ENCODE assay signal across 8 cellular contexts in the genomic region with DNA sequence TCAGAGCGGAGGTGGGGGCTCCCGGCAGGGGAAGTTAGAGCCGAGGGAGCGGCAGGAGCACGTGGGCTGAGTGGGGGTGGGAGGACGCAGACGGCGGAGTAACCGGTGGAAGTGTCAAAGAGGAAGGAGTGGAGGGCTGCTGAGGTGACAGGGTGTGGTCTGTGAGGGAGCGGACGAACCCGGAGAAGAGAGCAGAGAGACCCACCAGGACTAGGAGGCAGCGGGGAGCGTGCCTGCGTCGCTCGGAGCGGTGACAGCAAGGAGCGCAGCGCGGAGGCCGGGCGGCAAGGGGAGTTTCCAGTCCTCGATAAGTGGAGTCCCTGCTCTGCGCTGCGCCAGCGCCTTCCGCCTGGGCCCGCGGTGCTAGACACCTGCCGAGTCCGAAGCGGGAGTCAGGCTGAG.
DNase-seq lines count a peak whose midpoint lies in the region; ATAC-seq, FAIRE-seq and TF ChIP-seq lines count a peak whose summit lies in the region.

No MANE protein-coding gene starts in this region.

- H3K36me3 ChIP-seq in liver (ENCODE audit: control insufficient read depth in 4 of 4, insufficient read depth in 3 of 4, low read depth in 1 of 4, low read length in 3 of 4) (no peaks in the 10 kb centered on the region), HepG2 (replicated peaks in 1 of 2; ENCODE audit: control insufficient read depth in 1 of 2, insufficient read depth in 2 of 2, low read length in 2 of 2) (no peaks in the 10 kb centered on the region), SK-N-SH (replicated peaks in 1 of 2; ENCODE audit: control insufficient read depth in 1 of 2, insufficient read depth in 2 of 2, low read length in 1 of 2) (no peaks in the 10 kb centered on the region), Karpas-422 (ENCODE audit: insufficient read depth, low read length) (no peaks in the 10 kb centered on the region)

- DNase-seq in HepG2 (ENCODE audit: low spot score) (no peak), SK-N-SH (peak; percentile 75), left cardiac atrium (peak; percentile 27), sciatic nerve (ENCODE audit: low spot score) (peak; percentile 61), GF-D8 (lab: John Stamatoyannopoulos, UW) (no peak), Karpas-422 (no peak)

- no peak for TF ChIP-seq RAD21 in liver (IDR thresholded peaks at IDR 0.05)
- TF ChIP-seq RAD21 in HepG2 (CRISPR knock-in tag; IDR thresholded peaks at IDR 0.05) = no peak
- no peak for TF ChIP-seq RAD21 in SK-N-SH (IDR thresholded peaks at IDR 0.05; ENCODE audit: low read length)

- CTCF ChIA-PET in HepG2 (lab: Yijun Ruan, JAX; ENCODE audit: low intra/inter-chr PET ratio, low total read pairs) (no interaction called here), SK-N-SH (lab: Yijun Ruan, JAX) (interaction anchor here (1.4 to 2.4 kb wide), 3 partner anchors 12 to 879 kb away, joined by 3 to 14 read pairs (median 6); no protein-coding TSS in a partner anchor)

- no peak overlapping the region for H3K27ac ChIP-seq in liver (ENCODE audit: low read depth in 1 of 2, low read length in 2 of 2)
- H3K27ac ChIP-seq in HepG2 (ENCODE audit: extremely low read length, insufficient read depth, low read length) = no peak overlapping the region
- H3K27ac ChIP-seq in SK-N-SH (ENCODE audit: low read depth in 2 of 2, low read length in 1 of 2) = no peak overlapping the region
- H3K27ac ChIP-seq in Karpas-422 (ENCODE audit: low read length) = no peak overlapping the region

- no peak overlapping the region for H3K9ac ChIP-seq in liver (ENCODE audit: low read depth in 1 of 2, low read length in 2 of 2)
- H3K9ac ChIP-seq in HepG2 (ENCODE audit: insufficient read depth, low read depth, low read length) = no peak overlapping the region
- H3K9ac ChIP-seq in SK-N-SH = no peak overlapping the region
- no peak overlapping the region for H3K9ac ChIP-seq in Karpas-422 (ENCODE audit: low read length)

- H3K4me2 ChIP-seq in HepG2 (ENCODE audit: low read depth, low read length) (no peak overlapping the region), SK-N-SH (peak overlapping the region; percentile 81), Karpas-422 (ENCODE audit: low read depth, low read length, poor library complexity, severe bottlenecking) (no peak overlapping the region)

- no peak for FAIRE-seq in HepG2 (lab: Jason Lieb, UNC)

- H3K9me2 ChIP-seq in SK-N-SH (no peaks in the 10 kb centered on the region), Karpas-422 (replicated peaks; ENCODE audit: insufficient read depth, low read length) (no peaks in the 10 kb centered on the region)

- 5% methylated on average over 33 of the region's 33 CpGs for WGBS in liver
- 68% methylated on average over 25 of the region's 33 CpGs for WGBS in HepG2 (ENCODE audit: low lambda C conversion rate)
- WGBS in SK-N-SH (ENCODE audit: low lambda C conversion rate) = 11% methylated on average over 28 of the region's 33 CpGs

- no peaks in the 10 kb centered on the region for H4K20me1 ChIP-seq in HepG2 (ENCODE audit: insufficient read depth, low read length)
- H4K20me1 ChIP-seq in SK-N-SH (ENCODE audit: insufficient read depth) = no peaks in the 10 kb centered on the region
- H4K20me1 ChIP-seq in Karpas-422 (ENCODE audit: insufficient read depth, low read depth, low read length) = no peaks in the 10 kb centered on the region

- H3K4me1 ChIP-seq in liver (ENCODE audit: control insufficient read depth in 4 of 4, insufficient read depth in 4 of 4, low read length in 3 of 4) = peaks cover 6 to 31% (median 26%) of the 10 kb centered on the region in 4 donors
- no peaks in the 10 kb centered on the region for H3K4me1 ChIP-seq in HepG2 (ENCODE audit: insufficient read depth, low read length)
- peaks cover 0 to 4% of the 10 kb centered on the region in 2 experiments; a peak in 1 of 4 replicates for H3K4me1 ChIP-seq in SK-N-SH (ENCODE audit: control insufficient read depth in 1 of 2, insufficient read depth in 2 of 2, low read depth in 1 of 2, low read length in 1 of 2)
- no peaks in the 10 kb centered on the region for H3K4me1 ChIP-seq in Karpas-422 (ENCODE audit: low read length)

- BruUV-seq in HepG2 (replicated peaks; lab: Mats Ljungman, UMichigan) = no TSS peak

- no peaks in the 10 kb centered on the region for H3K9me3 ChIP-seq in liver (ENCODE audit: control insufficient read depth in 4 of 4, low read length in 3 of 4)
- peaks cover 44% of the 10 kb centered on the region for H3K9me3 ChIP-seq in HepG2 (ENCODE audit: low read length)
- no peaks in the 10 kb centered on the region for H3K9me3 ChIP-seq in SK-N-SH
- H3K9me3 ChIP-seq in Karpas-422 (ENCODE audit: low read length) = peaks cover 22% of the 10 kb centered on the region

- H3K4me3 ChIP-seq in liver (ENCODE audit: low read depth in 1 of 3, low read length in 3 of 3) (peak overlapping the region; percentile 56 to 76 (median 70)), HepG2 (replicated peaks in 1 of 3; ENCODE audit: insufficient read depth in 1 of 3, low read depth in 2 of 3, low read length in 3 of 3) (no peak overlapping the region), SK-N-SH (ENCODE audit: low read depth in 2 of 2, low read length in 1 of 2) (peak overlapping the region; percentile 52 to 58; a peak in 3 of 4 replicates), Karpas-422 (ENCODE audit: low read length) (no peak overlapping the region)

- intact Hi-C loops in HepG2 (cut with micrococcal nuclease; ENCODE audit: unreplicated experiment) = no loop called here
- intact Hi-C loops in left cardiac atrium (cut with DNase I) = loop anchor here in 1 of 2 donors (10.0 kb wide), 1 partner anchor 1479 kb away; no protein-coding TSS in a partner anchor
- intact Hi-C loops in sciatic nerve (cut with DNase I) = no loop called here

- H3F3A ChIP-seq in SK-N-SH (replicated peaks; ENCODE audit: insufficient read depth) = no peaks in the 10 kb centered on the region

- H3K79me2 ChIP-seq in HepG2 (ENCODE audit: insufficient read depth, low read length) (no peaks in the 10 kb centered on the region), SK-N-SH (ENCODE audit: insufficient read depth) (no peaks in the 10 kb centered on the region), Karpas-422 (ENCODE audit: low read length) (no peaks in the 10 kb centered on the region)

- no peak for ATAC-seq in HepG2
- peak; percentile 50 to 82 for ATAC-seq in left cardiac atrium
- ATAC-seq in sciatic nerve = peak; percentile 59
- ATAC-seq in GM18858 (IDR thresholded peaks at IDR 0.05; ENCODE audit: unreplicated experiment) = no peak

- H3K27me3 ChIP-seq in liver (ENCODE audit: control insufficient read depth in 4 of 4, insufficient read depth in 4 of 4, low read length in 3 of 4) (peaks cover 0 to 4% (median 1%) of the 10 kb centered on the region in 4 donors), HepG2 (ENCODE audit: control insufficient read depth in 1 of 2, insufficient read depth in 2 of 2, low read length in 2 of 2) (no peaks in the 10 kb centered on the region; a peak in 1 of 5 replicates), SK-N-SH (ENCODE audit: insufficient read depth) (peaks cover 13% of the 10 kb centered on the region), Karpas-422 (ENCODE audit: low read length) (no peaks in the 10 kb centered on the region)

- in situ Hi-C loops in HepG2 (cut with HindIII; ENCODE audit: extremely low pct_ligation_motif_present, low pct_unique_long_range_greater_than_20kb) = loop anchor here (25.0 kb wide), 1 partner anchor 1103 kb away; no protein-coding TSS in a partner anchor

- TF ChIP-seq CTCF in liver (IDR thresholded peaks at IDR 0.05; ENCODE audit: low read depth, low read length, missing input control) (no peak), HepG2 (CRISPR knock-in tag; IDR thresholded peaks at IDR 0.05) (no peak), SK-N-SH (IDR thresholded peaks at IDR 0.05) (no peak)

- H2AFZ ChIP-seq in HepG2 (ENCODE audit: low read length) = no peak overlapping the region
- H2AFZ ChIP-seq in SK-N-SH (ENCODE audit: low read depth) = no peak overlapping the region
- no peak overlapping the region for H2AFZ ChIP-seq in Karpas-422 (ENCODE audit: low read length)

- no peak for TF ChIP-seq POLR2A in HepG2 (IDR thresholded peaks at IDR 0.05; ENCODE audit: insufficient read depth in 1 of 2, low read depth in 2 of 2, low read length in 2 of 2)

- TF ChIP-seq EP300 in HepG2 (IDR thresholded peaks at IDR 0.05; ENCODE audit: low read depth in 2 of 2, low read length in 2 of 2) (no peak), HepG2 (CRISPR knock-in tag; IDR thresholded peaks at IDR 0.05; ENCODE audit: borderline replicate concordance) (no peak), SK-N-SH (IDR thresholded peaks at IDR 0.05; ENCODE audit: borderline replicate concordance in 1 of 2, low read depth in 1 of 2, low read length in 1 of 2) (no peak)

- POLR2A ChIA-PET in HepG2 (lab: Yijun Ruan, JAX) (no interaction called here), SK-N-SH (lab: Yijun Ruan, JAX) (no interaction called here)

TF ChIP-seq in liver, 16 proteins besides CTCF, POLR2A, EP300 and RAD21 (continues in another document):
- TF ChIP-seq TAF1 (conservative IDR thresholded peaks at IDR 0.05) (no peak), HNF4G (IDR thresholded peaks at IDR 0.05) (no peak), YY1 (IDR thresholded peaks at IDR 0.05) (no peak)

TF ChIP-seq in HepG2, 621 proteins besides CTCF, POLR2A, EP300 and RAD21 (continues in another document):
- TF ChIP-seq RFX1 (IDR thresholded peaks at IDR 0.05) = no peak
- TF ChIP-seq, protein P1, sequence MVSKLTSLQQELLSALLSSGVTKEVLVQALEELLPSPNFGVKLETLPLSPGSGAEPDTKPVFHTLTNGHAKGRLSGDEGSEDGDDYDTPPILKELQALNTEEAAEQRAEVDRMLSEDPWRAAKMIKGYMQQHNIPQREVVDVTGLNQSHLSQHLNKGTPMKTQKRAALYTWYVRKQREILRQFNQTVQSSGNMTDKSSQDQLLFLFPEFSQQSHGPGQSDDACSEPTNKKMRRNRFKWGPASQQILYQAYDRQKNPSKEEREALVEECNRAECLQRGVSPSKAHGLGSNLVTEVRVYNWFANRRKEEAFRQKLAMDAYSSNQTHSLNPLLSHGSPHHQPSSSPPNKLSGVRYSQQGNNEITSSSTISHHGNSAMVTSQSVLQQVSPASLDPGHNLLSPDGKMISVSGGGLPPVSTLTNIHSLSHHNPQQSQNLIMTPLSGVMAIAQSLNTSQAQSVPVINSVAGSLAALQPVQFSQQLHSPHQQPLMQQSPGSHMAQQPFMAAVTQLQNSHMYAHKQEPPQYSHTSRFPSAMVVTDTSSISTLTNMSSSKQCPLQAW (CRISPR knock-in tag; IDR thresholded peaks at IDR 0.05) = no peak

TF ChIP-seq in SK-N-SH, 30 proteins besides CTCF, POLR2A, EP300 and RAD21:
- no peak for TF ChIP-seq ELF1 (IDR thresholded peaks at IDR 0.05)
- peak; percentile 33; the same call in 1 of the 2 replicates for TF ChIP-seq MXI1 (IDR thresholded peaks at IDR 0.05; ENCODE audit: low read depth, low read length)

Comparison
In these comparisons a context has a peak if more than half of its experiments do, and no peak if none do; other contexts are left out.
1. H3K4me3 ChIP-seq: peak in liver (3 of 3) and SK-N-SH (2 of 2); none in HepG2 (0 of 3) and Karpas-422 (single experiment).
2. ATAC-seq: peak in left cardiac atrium (2 of 2) and sciatic nerve (single experiment); none in HepG2 (single experiment) and GM18858 (single experiment).
3. DNase-seq: peak in SK-N-SH (single experiment), left cardiac atrium (single experiment) and sciatic nerve (single experiment); none in HepG2 (single experiment), GF-D8 (single experiment) and Karpas-422 (single experiment).